In the genomic region with DNA sequence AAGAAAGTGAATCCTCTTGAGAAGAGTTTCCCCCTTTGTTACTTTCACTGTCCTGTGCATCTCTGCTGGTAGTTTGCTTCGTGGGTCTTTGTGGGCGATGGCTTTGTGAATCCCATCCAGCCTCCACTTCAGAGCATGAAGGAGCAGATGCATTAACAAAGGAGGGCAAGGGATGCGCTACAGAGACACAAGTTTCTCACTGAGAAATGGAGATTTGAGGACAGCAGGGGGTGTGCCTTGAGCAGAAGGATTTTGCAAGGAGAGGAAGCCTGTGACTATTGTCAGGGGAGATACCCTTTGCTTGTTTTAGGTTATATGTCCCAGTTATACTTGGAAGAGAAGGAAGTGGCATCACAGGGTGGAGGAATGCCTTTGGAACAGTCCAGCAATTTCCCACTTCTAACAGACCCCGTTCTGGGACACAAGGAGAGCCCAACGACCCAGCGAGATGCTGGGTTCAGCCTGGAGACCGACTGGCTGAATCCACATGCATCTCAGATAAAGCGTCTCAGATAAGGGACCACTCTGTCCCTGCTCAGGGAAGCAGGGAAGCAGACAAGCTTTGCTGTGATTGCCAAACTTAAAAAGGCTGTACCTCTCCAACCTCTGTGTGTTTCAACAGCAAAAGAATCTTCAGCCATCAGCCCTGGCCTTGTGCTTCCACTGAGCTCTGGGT, we compare ENCODE assay signal across 22 cellular contexts.
DNase-seq lines count a peak whose midpoint lies in the region; ATAC-seq and TF ChIP-seq lines count a peak whose summit lies in the region.
"Had no signal": no experiment of that assay in that cellular context is flagged by ENCODE, and none has a peak within 500 bp of the region (broad histone marks: within the 10 kb centered on the region; RNA-seq: fewer than 3 reads in every experiment).

No MANE protein-coding gene starts in this region.

- no peak for ATAC-seq in stimulated activated naive CD8-positive, alpha-beta T cell treated with anti-CD3 and anti-CD28 coated beads, Interleukin-15, amount 100 ng/mL, for 72 hours
- no peak for ATAC-seq in stimulated activated naive CD8-positive, alpha-beta T cell treated with anti-CD3 and anti-CD28 coated beads, Interleukin-15, Interleukin-2, amounts not matched to agents 100 U/mL and 50 U/mL, for 24 hours
- ATAC-seq in activated T-helper 17 cell treated with anti-CD3 and anti-CD28 coated beads, Interleukin-2, amount 50 U/mL, for 72 hours (replicated peaks), result no peak
- ATAC-seq: PC-3 had no signal

- H3K9ac ChIP-seq in OCI-LY3 (ENCODE audit: low read length) (no peak overlapping the region), neural progenitor cell (no peak overlapping the region), trophoblast cell (ENCODE audit: low read length) (no peak overlapping the region)
- H3K9ac ChIP-seq: SK-N-SH had no signal

- H3K23ac ChIP-seq in trophoblast cell (ENCODE audit: low read length), result no peak overlapping the region

- no peak overlapping the region for H3K18ac ChIP-seq in trophoblast cell (ENCODE audit: low read length)

- no peak overlapping the region for H4K8ac ChIP-seq in trophoblast cell (ENCODE audit: low read depth, low read length)

- peak overlapping the region; percentile 40 to 85 for H3K27ac Mint-ChIP-seq in stimulated activated naive CD8-positive, alpha-beta T cell treated with anti-CD3 and anti-CD28 coated beads, Interleukin-15, amount 100 ng/mL, for 72 hours
- no peak overlapping the region for H3K27ac Mint-ChIP-seq in neural progenitor cell
- no peak overlapping the region for H3K27ac Mint-ChIP-seq in activated T-helper 17 cell treated with anti-CD3 and anti-CD28 coated beads, Interleukin-2, amount 50 U/mL, for 72 hours

- no peak for DNase-seq in stimulated activated naive CD8-positive, alpha-beta T cell treated with anti-CD3 and anti-CD28 coated beads, Interleukin-15, amount 100 ng/mL, for 72 hours
- no peak for DNase-seq in stimulated activated naive CD8-positive, alpha-beta T cell treated with anti-CD3 and anti-CD28 coated beads, Interleukin-15, Interleukin-2, amounts not matched to agents 100 U/mL and 50 U/mL, for 24 hours
- DNase-seq in esophagus muscularis mucosa (ENCODE audit: extremely low spot score), result peak; percentile 79
- DNase-seq in neural progenitor cell (ENCODE audit: low spot score), result no peak
- DNase-seq in pons (ENCODE audit: low spot score), result no peak
- DNase-seq in trophoblast cell, result no peak
- DNase-seq: 8988T; ACHN; BE2C; CD4-positive, alpha-beta memory T cell; COR-L47; DMS53; GF-D8; MG63; NCI-H2081 treated with DMSO at 0.1 percent for 48 hours; NCI-H524 treated with DMSO at 0.1 percent for 48 hours; NCI-H774; PC-3; SK-N-SH; SW 1271 had no signal

- intact Hi-C loops in esophagus muscularis mucosa (cut with DNase I), result no loop called here

- no peaks in the 10 kb centered on the region for H3F3A ChIP-seq in neural progenitor cell (ENCODE audit: low read depth)

- no peak overlapping the region for H3K4ac ChIP-seq in trophoblast cell (ENCODE audit: low read depth, low read length)

- H3K9me3 Mint-ChIP-seq in stimulated activated naive CD8-positive, alpha-beta T cell treated with anti-CD3 and anti-CD28 coated beads, Interleukin-15, amount 100 ng/mL, for 72 hours, result no peaks in the 10 kb centered on the region
- H3K9me3 Mint-ChIP-seq in neural progenitor cell, result peaks cover 4% of the 10 kb centered on the region
- peaks cover 4% of the 10 kb centered on the region for H3K9me3 Mint-ChIP-seq in activated T-helper 17 cell treated with anti-CD3 and anti-CD28 coated beads, Interleukin-2, amount 50 U/mL, for 72 hours

- H3K4me2 ChIP-seq in OCI-LY3 (ENCODE audit: low read length) (no peak overlapping the region), neural progenitor cell (no peak overlapping the region), trophoblast cell (ENCODE audit: low read length) (no peak overlapping the region)
- H3K4me2 ChIP-seq: SK-N-SH had no signal

- no peak overlapping the region for H3K14ac ChIP-seq in trophoblast cell (ENCODE audit: low read length)

- no peak overlapping the region for H4K91ac ChIP-seq in trophoblast cell (ENCODE audit: low read depth, low read length)

- H2AFZ ChIP-seq in OCI-LY3 (ENCODE audit: low read depth, low read length), result no peak overlapping the region
- H2AFZ ChIP-seq in neural progenitor cell (replicated peaks), result peak overlapping the region; percentile 57
- H2AFZ ChIP-seq in trophoblast cell (ENCODE audit: insufficient read depth, low read length, poor library complexity), result no peak overlapping the region

- 82% methylated on average over 8 of the region's 8 CpGs for WGBS in esophagus muscularis mucosa
- WGBS in trophoblast cell (ENCODE audit: extremely low coverage, insufficient coverage, insufficient read length), result no CpG with 5 or more reads among the region's 8 CpGs

- H3K27me3 ChIP-seq in OCI-LY3 (ENCODE audit: low read depth, low read length) (no peaks in the 10 kb centered on the region), esophagus muscularis mucosa (no peaks in the 10 kb centered on the region), neural progenitor cell (no peaks in the 10 kb centered on the region), trophoblast cell (ENCODE audit: insufficient read depth, low read length) (no peaks in the 10 kb centered on the region)
- H3K27me3 ChIP-seq: MG63 had no signal

- no peaks in the 10 kb centered on the region for H3K36me3 Mint-ChIP-seq in neural progenitor cell
- H3K36me3 Mint-ChIP-seq in activated T-helper 17 cell treated with anti-CD3 and anti-CD28 coated beads, Interleukin-2, amount 50 U/mL, for 72 hours (ENCODE audit: low read depth), result no peaks in the 10 kb centered on the region
- H3K36me3 Mint-ChIP-seq: CD4-positive, alpha-beta memory T cell had no signal

- H3K4me3 Mint-ChIP-seq in stimulated activated naive CD8-positive, alpha-beta T cell treated with anti-CD3 and anti-CD28 coated beads, Interleukin-15, amount 100 ng/mL, for 72 hours, result no peak overlapping the region
- H3K4me3 Mint-ChIP-seq in neural progenitor cell, result no peak overlapping the region
- H3K4me3 Mint-ChIP-seq in activated T-helper 17 cell treated with anti-CD3 and anti-CD28 coated beads, Interleukin-2, amount 50 U/mL, for 72 hours, result no peak overlapping the region

- no peak for TF ChIP-seq POLR2A in esophagus muscularis mucosa (IDR thresholded peaks at IDR 0.05; ENCODE audit: low read depth)

- no peak overlapping the region for H2AK5ac ChIP-seq in trophoblast cell (ENCODE audit: low read length)

- H3K4me1 Mint-ChIP-seq in stimulated activated naive CD8-positive, alpha-beta T cell treated with anti-CD3 and anti-CD28 coated beads, Interleukin-15, amount 100 ng/mL, for 72 hours, result peaks cover 47% of the 10 kb centered on the region
- peaks cover 41% of the 10 kb centered on the region for H3K4me1 Mint-ChIP-seq in neural progenitor cell
- peaks cover 12% of the 10 kb centered on the region for H3K4me1 Mint-ChIP-seq in activated T-helper 17 cell treated with anti-CD3 and anti-CD28 coated beads, Interleukin-2, amount 50 U/mL, for 72 hours

- H3K27ac ChIP-seq in OCI-LY3 (ENCODE audit: low read length), result 0 out of 2 replicates have a peak overlapping the region, but pooled peaks have one; percentile 72
- no peak overlapping the region for H3K27ac ChIP-seq in esophagus muscularis mucosa (replicated peaks in 1 of 4)
- H3K27ac ChIP-seq in neural progenitor cell, result no peak overlapping the region
- no peak overlapping the region for H3K27ac ChIP-seq in trophoblast cell (ENCODE audit: low read depth, low read length)

- no peaks in the 10 kb centered on the region for H3K79me1 ChIP-seq in trophoblast cell (ENCODE audit: low read length)

- no peak for TF ChIP-seq EP300 in esophagus muscularis mucosa (IDR thresholded peaks at IDR 0.05)

- no peak for TF ChIP-seq CTCF in OCI-LY3 (IDR thresholded peaks at IDR 0.05; ENCODE audit: low read depth, low read length)
- no peak for TF ChIP-seq CTCF in esophagus muscularis mucosa (IDR thresholded peaks at IDR 0.05)
- no peak for TF ChIP-seq CTCF in neural progenitor cell (IDR thresholded peaks at IDR 0.05)

- H3K4me1 ChIP-seq in OCI-LY3 (ENCODE audit: low read length) (peaks cover 73% of the 10 kb centered on the region), esophagus muscularis mucosa (no peaks in the 10 kb centered on the region), neural progenitor cell (peaks cover 15% of the 10 kb centered on the region), trophoblast cell (ENCODE audit: control insufficient read depth in 1 of 2, insufficient read depth in 2 of 2, low read length in 2 of 2) (peaks cover 0 to 3% of the 10 kb centered on the region in 2 experiments)

- H3K4me3 ChIP-seq in OCI-LY3 (ENCODE audit: low read length) (no peak overlapping the region), esophagus muscularis mucosa (no peak overlapping the region), neural progenitor cell (no peak overlapping the region), trophoblast cell (ENCODE audit: low read depth, low read length) (no peak overlapping the region)
- H3K4me3 ChIP-seq: MG63 had no signal

- H2BK5ac ChIP-seq in trophoblast cell (ENCODE audit: low read depth, low read length, poor library complexity), result no peak overlapping the region

- H3K79me2 ChIP-seq in OCI-LY3 (ENCODE audit: low read length), result no peaks in the 10 kb centered on the region
- H3K79me2 ChIP-seq in neural progenitor cell (ENCODE audit: low read depth), result no peaks in the 10 kb centered on the region
- H3K79me2 ChIP-seq in trophoblast cell (ENCODE audit: control insufficient read depth, insufficient read depth, low read length, poor library complexity), result no peaks in the 10 kb centered on the region

- H4K20me1 ChIP-seq in OCI-LY3 (ENCODE audit: insufficient read depth, low read length) (no peaks in the 10 kb centered on the region), neural progenitor cell (ENCODE audit: low read depth) (no peaks in the 10 kb centered on the region)

- H3K27me3 Mint-ChIP-seq in stimulated activated naive CD8-positive, alpha-beta T cell treated with anti-CD3 and anti-CD28 coated beads, Interleukin-15, amount 100 ng/mL, for 72 hours, result no peaks in the 10 kb centered on the region
- peaks cover 9% of the 10 kb centered on the region for H3K27me3 Mint-ChIP-seq in neural progenitor cell (ENCODE audit: insufficient read depth, low read depth)
- H3K27me3 Mint-ChIP-seq in activated T-helper 17 cell treated with anti-CD3 and anti-CD28 coated beads, Interleukin-2, amount 50 U/mL, for 72 hours, result no peaks in the 10 kb centered on the region
- H3K27me3 Mint-ChIP-seq: CD4-positive, alpha-beta memory T cell had no signal

- H2BK120ac ChIP-seq in trophoblast cell (ENCODE audit: insufficient read depth, low read length, poor library complexity), result no peak overlapping the region

- H3K36me3 ChIP-seq in OCI-LY3 (replicated peaks; ENCODE audit: low read depth, low read length), result no peaks in the 10 kb centered on the region
- no peaks in the 10 kb centered on the region for H3K36me3 ChIP-seq in esophagus muscularis mucosa
- H3K36me3 ChIP-seq in neural progenitor cell, result no peaks in the 10 kb centered on the region
- no peaks in the 10 kb centered on the region for H3K36me3 ChIP-seq in trophoblast cell (ENCODE audit: control insufficient read depth in 1 of 2, insufficient read depth in 2 of 2, low read length in 2 of 2)
- H3K36me3 ChIP-seq: BE2C, MG63 had no signal

- H4K12ac ChIP-seq in trophoblast cell (ENCODE audit: low read depth, low read length), result no peak overlapping the region

- H3K9me3 ChIP-seq in OCI-LY3 (ENCODE audit: insufficient read depth, low read length), result no peaks in the 10 kb centered on the region
- no peaks in the 10 kb centered on the region for H3K9me3 ChIP-seq in esophagus muscularis mucosa
- no peaks in the 10 kb centered on the region for H3K9me3 ChIP-seq in neural progenitor cell (ENCODE audit: low read depth)
- H3K9me3 ChIP-seq in trophoblast cell (ENCODE audit: insufficient read depth, low read depth, low read length), result peaks cover 2% of the 10 kb centered on the region
- H3K9me3 ChIP-seq: BE2C, MG63, SK-N-SH had no signal

- H2BK12ac ChIP-seq in trophoblast cell (ENCODE audit: low read length), result no peak overlapping the region

Comparison
In these comparisons a context has a peak if more than half of its experiments do, and no peak if none do; other contexts are left out.
1. H3K27ac Mint-ChIP-seq: peak in stimulated activated naive CD8-positive, alpha-beta T cell treated with anti-CD3 and anti-CD28 coated beads, Interleukin-15, amount 100 ng/mL, for 72 hours (2 of 2); none in neural progenitor cell (single experiment) and activated T-helper 17 cell treated with anti-CD3 and anti-CD28 coated beads, Interleukin-2, amount 50 U/mL, for 72 hours (single experiment).